ENCODE assay signal across 8 cellular contexts in the genomic region with DNA sequence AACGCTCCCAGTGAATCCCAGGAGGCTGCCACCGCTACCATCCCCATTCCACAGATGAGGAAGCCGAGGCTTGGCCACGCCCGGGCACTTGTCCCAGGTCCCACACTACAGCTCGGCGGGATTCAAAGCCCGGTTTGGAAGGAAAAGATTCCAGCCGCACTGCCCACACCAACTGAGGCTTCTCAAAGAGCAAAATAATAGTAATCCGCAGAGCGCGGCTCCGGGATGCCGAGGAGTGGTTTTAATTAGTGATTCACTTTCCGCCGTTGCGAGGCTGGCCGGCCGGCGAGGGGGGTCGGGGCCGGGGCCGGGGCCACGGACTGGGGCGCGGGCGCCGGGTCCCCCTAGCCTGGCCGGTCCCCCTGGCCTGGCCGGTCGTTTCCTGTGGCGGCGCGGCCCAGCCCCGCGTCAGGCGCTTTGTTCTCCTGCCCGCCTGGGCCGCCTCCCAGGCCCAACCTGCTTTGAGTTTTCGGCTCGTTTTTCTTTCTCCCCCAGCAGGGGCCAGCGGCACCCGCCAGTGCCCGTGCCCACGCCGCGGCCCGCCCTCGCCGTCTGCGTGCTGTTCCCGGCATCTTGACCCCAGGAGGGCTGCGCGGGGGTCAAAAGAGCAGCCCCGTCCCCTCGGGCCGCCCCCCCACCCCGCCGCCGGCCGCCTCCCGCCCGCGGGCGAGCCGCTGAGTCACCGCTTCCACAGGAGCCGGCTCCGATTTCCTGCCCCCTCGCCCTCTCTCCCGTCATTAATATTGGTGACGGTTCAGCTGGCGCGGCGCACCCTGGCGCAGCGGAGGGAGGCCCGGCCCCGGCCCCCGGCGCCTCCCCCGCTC. TPM values are rescaled to one million over a fixed set of nuclear protein-coding genes. Genes with fewer than 3 reads are reported as not detected.
DNase-seq lines count a peak whose midpoint lies in the region; ATAC-seq and TF ChIP-seq lines count a peak whose summit lies in the region.

No MANE protein-coding gene starts in this region.

- no peak for TF ChIP-seq CTCF in Calu3 (IDR thresholded peaks at IDR 0.05; ENCODE audit: unreplicated experiment)
- TF ChIP-seq CTCF in Peyer's patch (IDR thresholded peaks at IDR 0.05) = no peak
- no peak for TF ChIP-seq CTCF in mesothelial cell of epicardium (IDR thresholded peaks at IDR 0.05; ENCODE audit: unreplicated experiment)
- TF ChIP-seq CTCF in tibial artery (IDR thresholded peaks at IDR 0.05) = no peak

- H3K9me3 Mint-ChIP-seq in Calu3 (ENCODE audit: low read depth, unreplicated experiment) (no peaks in the 10 kb centered on the region), mesothelial cell of epicardium (no peaks in the 10 kb centered on the region)

- H3K36me3 ChIP-seq in Peyer's patch = no peaks in the 10 kb centered on the region
- no peaks in the 10 kb centered on the region for H3K36me3 ChIP-seq in duodenal mucosa (ENCODE audit: control insufficient read depth in 1 of 2, insufficient read depth in 2 of 2, low read length in 2 of 2)
- H3K36me3 ChIP-seq in tibial artery = no peaks in the 10 kb centered on the region

- intact Hi-C loops in Calu3 (cut with micrococcal nuclease; ENCODE audit: unreplicated experiment) (no loop called here), tibial artery (cut with DNase I; ENCODE audit: low total_unique reads) (no loop called here)

- peaks cover 7% of the 10 kb centered on the region for H3K36me3 Mint-ChIP-seq in Calu3 (ENCODE audit: insufficient read depth, unreplicated experiment)
- H3K36me3 Mint-ChIP-seq in mesothelial cell of epicardium = no peaks in the 10 kb centered on the region

- ATAC-seq in HG02763 (IDR thresholded peaks at IDR 0.05; ENCODE audit: unreplicated experiment) = no peak

- peak overlapping the region; percentile 18 to 38 for H3K9ac ChIP-seq in duodenal mucosa (ENCODE audit: low read depth in 1 of 2, low read length in 2 of 2)

- H3K4me3 ChIP-seq in Peyer's patch = peak overlapping the region; percentile 23 to 53 (median 38)
- H3K4me3 ChIP-seq in duodenal mucosa (ENCODE audit: low read depth in 1 of 2, low read length in 2 of 2) = peak overlapping the region in 1 of 2 donors; percentile 28
- H3K4me3 ChIP-seq in tibial artery = peak overlapping the region; percentile 43 to 46

- H3K27ac Mint-ChIP-seq in Calu3 (ENCODE audit: unreplicated experiment) (peak overlapping the region; percentile 70), mesothelial cell of epicardium (peak overlapping the region; percentile 76)

- H3K4me3 Mint-ChIP-seq in Calu3 (ENCODE audit: low read depth, unreplicated experiment) = peak overlapping the region; percentile 61
- H3K4me3 Mint-ChIP-seq in mesothelial cell of epicardium = peak overlapping the region; percentile 43

- H3K4me1 ChIP-seq in Peyer's patch = peaks cover 0 to 10% (median 0%) of the 10 kb centered on the region in 4 donors
- peaks cover 9 to 11% of the 10 kb centered on the region in 2 donors for H3K4me1 ChIP-seq in duodenal mucosa (ENCODE audit: control insufficient read depth in 1 of 2, insufficient read depth in 2 of 2, low read length in 2 of 2)
- peaks cover 0 to 6% (median 3%) of the 10 kb centered on the region in 4 donors for H3K4me1 ChIP-seq in tibial artery

- H3K27me3 Mint-ChIP-seq in Calu3 (ENCODE audit: unreplicated experiment) (peaks cover 65% of the 10 kb centered on the region), mesothelial cell of epicardium (ENCODE audit: low read depth) (no peaks in the 10 kb centered on the region)

- H3K9me3 ChIP-seq in Peyer's patch (no peaks in the 10 kb centered on the region), duodenal mucosa (ENCODE audit: control insufficient read depth in 1 of 2, low read length in 2 of 2) (no peaks in the 10 kb centered on the region), tibial artery (no peaks in the 10 kb centered on the region)

- H3K27me3 ChIP-seq in Peyer's patch = peaks cover 0 to 3% of the 10 kb centered on the region in 2 donors
- peaks cover 0 to 3% of the 10 kb centered on the region in 2 donors for H3K27me3 ChIP-seq in duodenal mucosa (ENCODE audit: control insufficient read depth in 1 of 2, insufficient read depth in 2 of 2, low read length in 2 of 2)
- no peaks in the 10 kb centered on the region for H3K27me3 ChIP-seq in tibial artery

- peak; percentile 69 for DNase-seq in Calu3
- peak in 2 of 3 donors; percentile 62 to 63 for DNase-seq in Peyer's patch
- DNase-seq in mesothelial cell of epicardium (ENCODE audit: low spot score in 2 of 2, unreplicated experiment in 2 of 2) = peak; percentile 42 to 61
- peak; percentile 54 to 80 for DNase-seq in tibial artery
- no peak for DNase-seq in SIG-M5 treated with dmso at 0.1 percent for 504 hours (lab: John Stamatoyannopoulos, UW; ENCODE audit: unreplicated experiment)
- DNase-seq in SW 1271 (lab: John Stamatoyannopoulos, UW) = no peak

- no peaks in the 10 kb centered on the region for H3K4me1 Mint-ChIP-seq in Calu3 (ENCODE audit: low read depth, unreplicated experiment)
- peaks cover 32% of the 10 kb centered on the region for H3K4me1 Mint-ChIP-seq in mesothelial cell of epicardium

- CTCF ChIA-PET in Calu3 (lab: Charles Lee) = no interaction called here

- BruUV-seq in Calu3 (replicated peaks; lab: Mats Ljungman, UMichigan) = no TSS peak

- H3K27ac ChIP-seq in Peyer's patch = peak overlapping the region; percentile 19 to 76 (median 38)
- no peak overlapping the region for H3K27ac ChIP-seq in duodenal mucosa (ENCODE audit: low read depth, low read length)
- H3K27ac ChIP-seq in tibial artery = peak overlapping the region; percentile 72 to 75

- no peak for TF ChIP-seq POLR2A in Peyer's patch (IDR thresholded peaks at IDR 0.05)

RNA-seq across cellular contexts. Expression of a gene that starts 31.2 kb away (rescaled TPM):
- total RNA-seq in Calu3 (2022) (0.61 and 0.76 TPM in 2 replicates), Peyer's patch (under 1 TPM in 1 of 4 donors, not detected in 3; 0.53 TPM), mesothelial cell of epicardium (10.2 to 11.7 TPM (median 11.3 TPM) in 3 replicates)

Comparison
In these comparisons a context has a peak if more than half of its experiments do, and no peak if none do; other contexts are left out.
1. DNase-seq: peak in Calu3 (single experiment), Peyer's patch (2 of 3), mesothelial cell of epicardium (2 of 2) and tibial artery (2 of 2); none in SIG-M5 treated with dmso at 0.1 percent for 504 hours (single experiment) and SW 1271 (0 of 2).